ENCODE assay signal across 26 cellular contexts in genomic region chr11:80082386-80082785, GRCh38.
"Had no signal": no experiment of that assay in that cellular context is flagged by ENCODE, and none has a peak within 500 bp of the region (broad histone marks: within the 10 kb centered on the region; RNA-seq: fewer than 3 reads in every experiment).

No MANE protein-coding gene starts in this region.

- H3K9me3 ChIP-seq: left lung, lower lobe of right lung, mucosa of descending colon, ovary, suprapubic skin, thoracic aorta, tibial artery, upper lobe of right lung had no signal

- H3K36me3 ChIP-seq: left lung, lower lobe of right lung, ovary, suprapubic skin, thoracic aorta, tibial artery, upper lobe of right lung had no signal

- H3K4me3 ChIP-seq: left lung, lower lobe of right lung, mucosa of descending colon, ovary, skin epidermis, suprapubic skin, thoracic aorta, tibial artery, upper lobe of right lung had no signal

- H3K27me3 Mint-ChIP-seq: naive thymus-derived CD4-positive, alpha-beta T cell; natural killer cell treated with Interleukin-12 subunit alpha and Interleukin-12 subunit beta and Interleukin-15 and Interleukin-18, amount 100 ng/mL, for 72 hours; progenitor cell of endocrine pancreas; stimulated activated naive CD8-positive, alpha-beta T cell treated with anti-CD3 and anti-CD28 coated beads, Interleukin-15, Interleukin-2, amounts not matched to agents 100 ng/mL and 50 ng/mL, for 24 hours had no signal

- H3K27me3 ChIP-seq: left lung, ovary, suprapubic skin, tibial artery, upper lobe of right lung had no signal

- H3K27ac Mint-ChIP-seq: naive thymus-derived CD4-positive, alpha-beta T cell; natural killer cell treated with Interleukin-12 subunit alpha and Interleukin-12 subunit beta and Interleukin-15 and Interleukin-18, amount 100 ng/mL, for 72 hours; stimulated activated naive CD8-positive, alpha-beta T cell treated with anti-CD3 and anti-CD28 coated beads, Interleukin-15, Interleukin-2, amounts not matched to agents 100 ng/mL and 50 ng/mL, for 24 hours had no signal

- H3K4me3 Mint-ChIP-seq: naive thymus-derived CD4-positive, alpha-beta T cell; natural killer cell treated with Interleukin-12 subunit alpha and Interleukin-12 subunit beta and Interleukin-15 and Interleukin-18, amount 100 ng/mL, for 72 hours; stimulated activated naive CD8-positive, alpha-beta T cell treated with anti-CD3 and anti-CD28 coated beads, Interleukin-15, Interleukin-2, amounts not matched to agents 100 ng/mL and 50 ng/mL, for 24 hours had no signal

- H3K27ac ChIP-seq: left lung, lower lobe of right lung, ovary, skin epidermis, suprapubic skin, thoracic aorta, tibial artery, upper lobe of right lung had no signal

- DNase-seq: hippocampal formation; kidney; left colon; left lung; lower lobe of right lung; midbrain; mucosa of descending colon; naive thymus-derived CD4-positive, alpha-beta T cell; ovary; retina; right cardiac atrium; stimulated activated CD4-positive, alpha-beta T cell treated with anti-CD3 and anti-CD28 coated beads, Interleukin-12 subunit alpha, Interleukin-12 subunit beta, amount 100 ng/mL, for 4 hours; stimulated activated CD4-positive, alpha-beta T cell treated with anti-CD3 and anti-CD28 coated beads, Interleukin-15, amount 100 ng/mL, for 24 hours; stimulated activated CD4-positive, alpha-beta T cell treated with anti-CD3 and anti-CD28 coated beads, Interleukin-2, amount 100 ng/mL, for 24 hours; stimulated activated CD4-positive, alpha-beta T cell treated with anti-CD3 and anti-CD28 coated beads, Interleukin-4, amount 100 ng/mL, for 1 hour; stimulated activated naive CD4-positive, alpha-beta T cell; tibial artery; trophoblast cell; upper lobe of right lung had no signal

- H3K36me3 Mint-ChIP-seq: naive thymus-derived CD4-positive, alpha-beta T cell; natural killer cell treated with Interleukin-12 subunit alpha and Interleukin-12 subunit beta and Interleukin-15 and Interleukin-18, amount 100 ng/mL, for 72 hours had no signal

- H3K4me1 ChIP-seq: left lung, lower lobe of right lung, suprapubic skin, tibial artery, upper lobe of right lung had no signal

- H3K4me1 Mint-ChIP-seq: naive thymus-derived CD4-positive, alpha-beta T cell had no signal

- ATAC-seq: left colon; left lung; lower lobe of right lung; mucosa of descending colon; naive thymus-derived CD4-positive, alpha-beta T cell; natural killer cell treated with Interleukin-12 subunit alpha and Interleukin-12 subunit beta and Interleukin-15 and Interleukin-18, amount 100 ng/mL, for 72 hours; right cardiac atrium; sciatic nerve; upper lobe of right lung had no signal
